Comparison of ENCODE assay signal across 8 cellular contexts in genomic region chr7:154650275-154650674, GRCh38.
"Had no signal": no experiment of that assay in that cellular context is flagged by ENCODE, and none has a peak within 500 bp of the region (broad histone marks: within the 10 kb centered on the region; RNA-seq: fewer than 3 reads in every experiment).

No MANE protein-coding gene starts in this region.

- DNase-seq: GDM1, GF-D8 had no signal

- ATAC-seq: GM12878 had no signal

- FAIRE-seq: G401.6, GM12878, GM12891, GM12892, GM18507, GM19239 had no signal

- H3K4me3 ChIP-seq: GM12878 had no signal
